In the genomic region with DNA sequence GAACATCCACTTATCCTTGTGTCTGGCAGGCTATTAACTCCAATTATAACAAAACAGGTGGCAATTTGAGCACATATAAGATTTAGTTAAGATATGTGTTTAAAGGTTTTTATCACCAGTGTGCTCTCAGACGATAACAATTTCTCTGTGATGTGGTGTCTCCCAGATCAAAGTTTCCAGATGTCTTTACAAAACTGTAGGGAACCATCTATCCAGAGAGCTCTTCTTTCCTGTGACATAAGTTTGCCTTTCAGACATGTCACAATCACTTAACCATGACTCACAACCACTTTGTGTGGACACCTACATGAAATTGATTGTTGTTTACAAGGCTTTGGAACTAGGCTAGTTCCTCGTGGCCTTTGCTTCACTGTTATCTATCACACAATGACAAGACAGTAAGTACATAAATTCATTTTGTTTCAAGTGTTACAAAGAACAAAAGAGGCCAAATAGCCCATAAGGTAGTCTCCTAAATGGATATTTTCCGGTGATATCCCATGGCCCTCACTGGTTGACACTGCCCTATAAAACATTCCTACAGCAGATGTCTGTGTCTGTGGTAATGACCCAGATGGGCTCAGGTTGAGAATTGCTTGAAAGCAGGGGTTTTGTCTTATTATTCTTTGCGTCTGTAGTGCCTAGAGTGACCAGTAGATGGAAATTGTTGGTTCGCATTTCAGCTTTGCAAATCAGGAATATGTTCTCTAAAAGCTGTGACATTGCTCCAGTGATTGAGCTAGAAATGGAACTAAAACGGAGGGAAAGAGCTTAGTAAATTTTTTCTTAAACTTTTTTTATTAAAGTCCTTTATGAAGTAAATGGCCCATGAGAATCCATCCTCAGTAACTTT, we compare ENCODE assay signal across 13 cellular contexts.
A peak's percentile ranks its signal among the peaks of the same experiment; 100 is the strongest.
DNase-seq lines count a peak whose midpoint lies in the region; ATAC-seq, FAIRE-seq and TF ChIP-seq lines count a peak whose summit lies in the region.
"Had no signal": no experiment of that assay in that cellular context is flagged by ENCODE, and none has a peak within 500 bp of the region (broad histone marks: within the 10 kb centered on the region; RNA-seq: fewer than 3 reads in every experiment).

No MANE protein-coding gene starts in this region.

- H3K9me3 ChIP-seq in breast epithelium = no peaks in the 10 kb centered on the region
- H3K9me3 ChIP-seq: BLaER1 had no signal

- no peaks in the 10 kb centered on the region for H3K9me3 Mint-ChIP-seq in MCF 10A (ENCODE audit: unreplicated experiment)
- H3K9me3 Mint-ChIP-seq in type B pancreatic cell = no peaks in the 10 kb centered on the region
- H3K9me3 Mint-ChIP-seq in activated naive CD4-positive, alpha-beta T cell treated with anti-CD3 and anti-CD28 coated beads, Interleukin-2, amount 50 U/mL, for 72 hours = peaks cover 0 to 10% of the 10 kb centered on the region in 2 donors

- H3K27ac ChIP-seq in breast epithelium = no peak overlapping the region
- H3K27ac ChIP-seq: BLaER1 had no signal

- H3K27me3 Mint-ChIP-seq in MCF 10A (ENCODE audit: insufficient read depth, unreplicated experiment) = peaks cover 42% of the 10 kb centered on the region
- H3K27me3 Mint-ChIP-seq in type B pancreatic cell = peaks cover 7% of the 10 kb centered on the region

- POLR2A ChIA-PET in MCF 10A (lab: Yijun Ruan, JAX) = interaction anchor here (0.9 kb wide), 1 partner anchor 72 kb away, joined by 4 read pairs; no protein-coding TSS in a partner anchor

- no peaks in the 10 kb centered on the region for H3K4me1 ChIP-seq in breast epithelium
- H3K4me1 ChIP-seq: BLaER1 had no signal

- FAIRE-seq in bronchial epithelial cell (lab: Jason Lieb, UNC) (peak; percentile 50), frontal cortex (lab: Jason Lieb, UNC) (no peak)
- FAIRE-seq: endothelial cell of umbilical vein had no signal

- H3K36me3 ChIP-seq in breast epithelium (no peaks in the 10 kb centered on the region), bronchial epithelial cell (ENCODE audit: control insufficient read depth, insufficient read depth, low read length) (no peaks in the 10 kb centered on the region)
- H3K36me3 ChIP-seq: BLaER1 had no signal

- no peak for ATAC-seq in GM19324 (IDR thresholded peaks at IDR 0.05; ENCODE audit: low FRiP score, unreplicated experiment)
- ATAC-seq in activated naive CD4-positive, alpha-beta T cell treated with anti-CD3 and anti-CD28 coated beads, Interleukin-2, amount 50 U/mL, for 72 hours = no peak
- ATAC-seq: stimulated activated naive CD8-positive, alpha-beta T cell treated with anti-CD3 and anti-CD28 coated beads, Interleukin-15, Interleukin-2, amounts not matched to agents 100 U/mL and 50 U/mL, for 24 hours had no signal

- H3K36me3 Mint-ChIP-seq in MCF 10A (ENCODE audit: insufficient read depth, unreplicated experiment) (no peaks in the 10 kb centered on the region), type B pancreatic cell (no peaks in the 10 kb centered on the region)
- H3K36me3 Mint-ChIP-seq in activated naive CD4-positive, alpha-beta T cell treated with anti-CD3 and anti-CD28 coated beads, Interleukin-2, amount 50 U/mL, for 72 hours = no peaks in the 10 kb centered on the region

- no TSS peak for BruUV-seq in MCF 10A (replicated peaks; lab: Mats Ljungman, UMichigan)

- no peak overlapping the region for H3K27ac Mint-ChIP-seq in MCF 10A (ENCODE audit: low read depth, unreplicated experiment)
- H3K27ac Mint-ChIP-seq in type B pancreatic cell = no peak overlapping the region
- H3K27ac Mint-ChIP-seq in activated naive CD4-positive, alpha-beta T cell treated with anti-CD3 and anti-CD28 coated beads, Interleukin-2, amount 50 U/mL, for 72 hours = no peak overlapping the region

- CTCF ChIA-PET in MCF 10A (lab: Yijun Ruan, JAX) = interaction anchor here (0.6 to 1.3 kb wide), 6 partner anchors 8 to 198 kb away, joined by 3 read pairs; no protein-coding TSS in a partner anchor

- intact Hi-C loops in MCF 10A (cut with micrococcal nuclease) = no loop called here
- intact Hi-C loops in breast epithelium (cut with DNase I; ENCODE audit: low total_unique reads) = no loop called here

- no peaks in the 10 kb centered on the region for H3K27me3 ChIP-seq in breast epithelium
- no peaks in the 10 kb centered on the region for H3K27me3 ChIP-seq in bronchial epithelial cell (ENCODE audit: control insufficient read depth, insufficient read depth, low read length)
- H3K27me3 ChIP-seq: BLaER1 had no signal

- H3K4me3 ChIP-seq in breast epithelium = no peak overlapping the region
- no peak overlapping the region for H3K4me3 ChIP-seq in bronchial epithelial cell (ENCODE audit: low read depth, low read length)
- H3K4me3 ChIP-seq: BLaER1 had no signal

- H3K4me1 Mint-ChIP-seq in MCF 10A (ENCODE audit: insufficient read depth, unreplicated experiment) (no peaks in the 10 kb centered on the region), type B pancreatic cell (ENCODE audit: unreplicated experiment) (peaks cover 5% of the 10 kb centered on the region)

- TF ChIP-seq CTCF in MCF 10A (IDR thresholded peaks at IDR 0.05; ENCODE audit: unreplicated experiment) (peak; percentile 22), breast epithelium (IDR thresholded peaks at IDR 0.05) (no peak), bronchial epithelial cell (IDR thresholded peaks at IDR 0.05; ENCODE audit: insufficient read depth, low read length, severe bottlenecking) (no peak), type B pancreatic cell (conservative IDR thresholded peaks at IDR 0.05) (peak; percentile 69)

- H3K4me3 Mint-ChIP-seq in MCF 10A (ENCODE audit: unreplicated experiment) = no peak overlapping the region
- H3K4me3 Mint-ChIP-seq in type B pancreatic cell = no peak overlapping the region

- peak; percentile 32 for DNase-seq in MCF 10A (ENCODE audit: unreplicated experiment)
- DNase-seq in breast epithelium (ENCODE audit: low spot score in 2 of 2) = no peak
- peak; percentile 46 for DNase-seq in NAMALWA (ENCODE audit: low spot score)
- no peak for DNase-seq in bronchial epithelial cell (ENCODE audit: low read depth)
- no peak for DNase-seq in type B pancreatic cell (ENCODE audit: extremely low spot score, unreplicated experiment)
- DNase-seq in frontal cortex (ENCODE audit: low spot score in 2 of 2) = no peak
- no peak for DNase-seq in activated naive CD4-positive, alpha-beta T cell treated with anti-CD3 and anti-CD28 coated beads, Interleukin-2, amount 50 U/mL, for 72 hours (ENCODE audit: low spot score in 2 of 2)
- DNase-seq: activated effector memory CD4-positive, alpha-beta T cell treated with anti-CD3 and anti-CD28 coated beads, Interleukin-2, amount 50 U/mL, for 16 hours; NCI-H2171 treated with DMSO at 0.1 percent for 48 hours; stimulated activated naive CD8-positive, alpha-beta T cell treated with anti-CD3 and anti-CD28 coated beads, Interleukin-15, Interleukin-2, amounts not matched to agents 100 U/mL and 50 U/mL, for 24 hours had no signal

- TF ChIP-seq POLR2A in breast epithelium (IDR thresholded peaks at IDR 0.05) = no peak

Comparison
In these comparisons a context has a peak if more than half of its experiments do, and no peak if none do; other contexts are left out.
1. DNase-seq: peak in MCF 10A (single experiment) and NAMALWA (single experiment); none in breast epithelium (0 of 2), bronchial epithelial cell (single experiment), type B pancreatic cell (single experiment), frontal cortex (0 of 2) and activated naive CD4-positive, alpha-beta T cell treated with anti-CD3 and anti-CD28 coated beads, Interleukin-2, amount 50 U/mL, for 72 hours (0 of 2).
2. CTCF ChIP-seq: peak in MCF 10A (single experiment) and type B pancreatic cell (single experiment); none in breast epithelium (0 of 3) and bronchial epithelial cell (single experiment).